In genomic region chr7:40694991-40695390, GRCh38 we compare ENCODE assay signal across 2 cellular contexts.
TF ChIP-seq lines count a peak whose summit lies in the region.

No MANE protein-coding gene starts in this region.

TF ChIP-seq in SK-N-SH, 30 proteins besides CTCF, POLR2A, EP300 and RAD21 (continued from another document):
- TF ChIP-seq USF2 (IDR thresholded peaks at IDR 0.05; ENCODE audit: borderline replicate concordance, low read depth, low read length): no peak
- TF ChIP-seq FOSL2 (IDR thresholded peaks at IDR 0.05; ENCODE audit: borderline replicate concordance, low read depth): no peak
- TF ChIP-seq POLR2AphosphoS5 (IDR thresholded peaks at IDR 0.05; ENCODE audit: low read depth, low read length): no peak
- TF ChIP-seq SMC3 (IDR thresholded peaks at IDR 0.05; ENCODE audit: low read depth, low read length): no peak
- no peak for TF ChIP-seq JUND (IDR thresholded peaks at IDR 0.05)
- no peak for TF ChIP-seq PBX3 (IDR thresholded peaks at IDR 0.05)
- no peak for TF ChIP-seq RXRA (IDR thresholded peaks at IDR 0.05; ENCODE audit: borderline replicate concordance, low read depth)
- no peak for TF ChIP-seq FOXM1 (IDR thresholded peaks at IDR 0.05; ENCODE audit: low read depth)
- TF ChIP-seq RCOR1 (IDR thresholded peaks at IDR 0.05; ENCODE audit: low read length): no peak
- no peak for TF ChIP-seq MAX (IDR thresholded peaks at IDR 0.05; ENCODE audit: low read depth)

TF ChIP-seq in SK-N-SH treated with all-trans-retinoic acid at 6 μM for 48 hours, 23 proteins besides CTCF, POLR2A, EP300 and RAD21 (continued from another document):
- TF ChIP-seq CSRNP3 (CRISPR knock-in tag; IDR thresholded peaks at IDR 0.05) (no peak), ESRRG (CRISPR knock-in tag; IDR thresholded peaks at IDR 0.05) (no peak), BACH2 (CRISPR knock-in tag; IDR thresholded peaks at IDR 0.05; ENCODE audit: borderline replicate concordance) (no peak), CREB5 (CRISPR knock-in tag; IDR thresholded peaks at IDR 0.05; ENCODE audit: low read depth) (no peak), PATZ1 (CRISPR knock-in tag; IDR thresholded peaks at IDR 0.05; ENCODE audit: borderline replicate concordance) (no peak), TSHZ2 (CRISPR knock-in tag; IDR thresholded peaks at IDR 0.05) (no peak), GLIS3 (CRISPR knock-in tag; IDR thresholded peaks at IDR 0.05) (no peak)
